24 cellular contexts compared by ENCODE assay signal in genomic region chr20:35750611-35751010, GRCh38.
"Had no signal": no experiment of that assay in that cellular context is flagged by ENCODE, and none has a peak within 500 bp of the region (broad histone marks: within the 10 kb centered on the region; RNA-seq: fewer than 3 reads in every experiment).

No MANE protein-coding gene starts in this region.

- H3K27ac Mint-ChIP-seq: IgD-negative memory B cell had no signal

- FAIRE-seq: RCC 7860 had no signal

- H3K36me3 Mint-ChIP-seq: IgD-negative memory B cell had no signal

- H3K4me3 ChIP-seq: SJSA1 had no signal

- H3K27ac ChIP-seq: SJSA1 had no signal

- H3K9me3 Mint-ChIP-seq: IgD-negative memory B cell had no signal

- H3K4me1 ChIP-seq: SJSA1 had no signal

- H3K36me3 ChIP-seq: SJSA1 had no signal

- H3K9me3 ChIP-seq: SJSA1, SK-N-SH had no signal

- DNase-seq: KBM-7, MV-4-11, NCI-H1048, NCI-H1105, NCI-H1417, NCI-H1436 treated with DMSO at 0.1 percent for 48 hours, NCI-H1694, NCI-H187 treated with DMSO at 0.1 percent for 48 hours, NCI-H2029 treated with DMSO at 0.1 percent for 48 hours, NCI-H2171, NCI-H226, NCI-H446, NCI-H510A, NCI-H524 treated with DMSO at 0.1 percent for 48 hours, NCI-H69, NCI-H774, Right ventricle myocardium superior, RPMI8226, SIG-M5, SK-N-SH, SW 1271 had no signal

- H3K4me1 Mint-ChIP-seq: IgD-negative memory B cell had no signal

- H3K4me2 ChIP-seq: SK-N-SH had no signal

- H3K9me2 ChIP-seq: SK-N-SH had no signal

- H3K4me3 Mint-ChIP-seq: IgD-negative memory B cell had no signal

- H3K9ac ChIP-seq: SK-N-SH had no signal
